In genomic region chr9:26471271-26471670, GRCh38 we compare ENCODE assay signal across 23 cellular contexts.
"Had no signal": no experiment of that assay in that cellular context is flagged by ENCODE, and none has a peak within 500 bp of the region (broad histone marks: within the 10 kb centered on the region; RNA-seq: fewer than 3 reads in every experiment).

No MANE protein-coding gene starts in this region.

- H3K4me3 Mint-ChIP-seq: memory B cell; naive B cell; natural killer cell; nephron progenitor cell; neural progenitor cell; stimulated activated effector memory CD8-positive, alpha-beta T cell treated with anti-CD3 and anti-CD28 coated beads, Interleukin-12 subunit alpha, Interleukin-12 subunit beta, amount 100 ng/mL, for 72 hours; stimulated activated naive CD8-positive, alpha-beta T cell treated with anti-CD3 and anti-CD28 coated beads, Interleukin-15, Interleukin-2, amounts not matched to agents 100 ng/mL and 50 ng/mL, for 24 hours; type B pancreatic cell had no signal

- ATAC-seq: natural killer cell; right cardiac atrium; sciatic nerve; stimulated activated effector memory CD8-positive, alpha-beta T cell treated with anti-CD3 and anti-CD28 coated beads, Interleukin-12 subunit alpha, Interleukin-12 subunit beta, amount 100 ng/mL, for 72 hours had no signal

- H3K27me3 Mint-ChIP-seq: memory B cell; naive B cell; progenitor cell of endocrine pancreas; stimulated activated naive CD8-positive, alpha-beta T cell treated with anti-CD3 and anti-CD28 coated beads, Interleukin-15, Interleukin-2, amounts not matched to agents 100 ng/mL and 50 ng/mL, for 24 hours; type B pancreatic cell had no signal

- H3K9me3 Mint-ChIP-seq: nephron progenitor cell; neural progenitor cell; stimulated activated naive CD8-positive, alpha-beta T cell treated with anti-CD3 and anti-CD28 coated beads, Interleukin-15, Interleukin-2, amounts not matched to agents 100 ng/mL and 50 ng/mL, for 24 hours; type B pancreatic cell had no signal

- H3K4me1 Mint-ChIP-seq: memory B cell; naive B cell; natural killer cell; nephron progenitor cell; stimulated activated effector memory CD8-positive, alpha-beta T cell treated with anti-CD3 and anti-CD28 coated beads, Interleukin-12 subunit alpha, Interleukin-12 subunit beta, amount 100 ng/mL, for 72 hours had no signal

- H3K36me3 Mint-ChIP-seq: memory B cell; naive B cell; neural progenitor cell; stimulated activated effector memory CD8-positive, alpha-beta T cell treated with anti-CD3 and anti-CD28 coated beads, Interleukin-12 subunit alpha, Interleukin-12 subunit beta, amount 100 ng/mL, for 72 hours; type B pancreatic cell had no signal

- H3K27ac ChIP-seq: left ventricle myocardium inferior, neural progenitor cell, neutrophil, parathyroid adenoma, skin epidermis, tibial nerve, uterus had no signal

- DNase-seq: kidney; left ventricle myocardium inferior; naive B cell; natural killer cell; nephron progenitor cell; occipital lobe; retina; right cardiac atrium; stimulated activated CD4-positive, alpha-beta T cell treated with anti-CD3 and anti-CD28 coated beads, Interleukin-12 subunit alpha, Interleukin-12 subunit beta, amount 100 ng/mL, for 4 hours; stimulated activated CD4-positive, alpha-beta T cell treated with anti-CD3 and anti-CD28 coated beads, Interleukin-4, amount 100 ng/mL, for 24 hours; stimulated activated naive CD4-positive, alpha-beta T cell; uterus had no signal
